In genomic region chr2:39506215-39506614, GRCh38 we compare ENCODE assay signal across 20 cellular contexts.
DNase-seq lines count a peak whose midpoint lies in the region; ATAC-seq and TF ChIP-seq lines count a peak whose summit lies in the region.
"Had no signal": no experiment of that assay in that cellular context is flagged by ENCODE, and none has a peak within 500 bp of the region (broad histone marks: within the 10 kb centered on the region; RNA-seq: fewer than 3 reads in every experiment).

No MANE protein-coding gene starts in this region.

- H3K4me3 ChIP-seq in adipocyte (ENCODE audit: low read length) (no peak overlapping the region), skeletal muscle satellite cell (ENCODE audit: low read length) (no peak overlapping the region), gastroesophageal sphincter (no peak overlapping the region)
- H3K4me3 ChIP-seq: breast epithelium, gastrocnemius medialis, SJCRH30 had no signal

- no peak for TF ChIP-seq POLR2A in gastroesophageal sphincter (IDR thresholded peaks at IDR 0.05)

- TF ChIP-seq CTCF in gastroesophageal sphincter (IDR thresholded peaks at IDR 0.05), result no peak

- H3K36me3 ChIP-seq in adipocyte (ENCODE audit: control insufficient read depth, insufficient read depth, low read length, severe bottlenecking) (no peaks in the 10 kb centered on the region), skeletal muscle satellite cell (ENCODE audit: insufficient read depth, low read length) (no peaks in the 10 kb centered on the region), gastroesophageal sphincter (no peaks in the 10 kb centered on the region)
- H3K36me3 ChIP-seq: breast epithelium, gastrocnemius medialis, SJCRH30 had no signal

- H3K9ac ChIP-seq in adipocyte (ENCODE audit: low read length) (peak overlapping the region; percentile 15), skeletal muscle satellite cell (ENCODE audit: low read depth, low read length) (peak overlapping the region; percentile 78)

- no peak for DNase-seq in adipocyte (ENCODE audit: low read depth)
- DNase-seq in mucosa of gallbladder (ENCODE audit: low spot score), result no peak
- DNase-seq in T-helper 2 cell, result no peak
- DNase-seq in NCI-H2029 treated with DMSO at 0.1 percent for 48 hours (lab: John Stamatoyannopoulos, UW), result no peak
- DNase-seq: DND-41; gastrocnemius medialis; Karpas-422; NCI-H1092 treated with DMSO at 0.1 percent for 48 hours; NCI-H2107; NCI-H526 treated with DMSO at 0.1 percent for 48 hours; nucleus accumbens; right cardiac atrium; SJCRH30; stimulated activated CD4-positive, alpha-beta T cell treated with anti-CD3 and anti-CD28 coated beads, Interleukin-1b, Interleukin-23, amount 100 ng/mL, for 48 hours; stimulated activated naive CD8-positive, alpha-beta T cell treated with anti-CD3 and anti-CD28 coated beads, Interleukin-15, Interleukin-2, amounts not matched to agents 100 U/mL and 50 U/mL, for 24 hours had no signal

- no peaks in the 10 kb centered on the region for H3K9me3 ChIP-seq in adipocyte (ENCODE audit: control insufficient read depth, low read length)
- no peaks in the 10 kb centered on the region for H3K9me3 ChIP-seq in skeletal muscle satellite cell (replicated peaks; ENCODE audit: low read length)
- H3K9me3 ChIP-seq in gastroesophageal sphincter, result no peaks in the 10 kb centered on the region
- H3K9me3 ChIP-seq: breast epithelium, gastrocnemius medialis, SJCRH30 had no signal

- H3K27me3 ChIP-seq in adipocyte (replicated peaks; ENCODE audit: control insufficient read depth, insufficient read depth, low read length) (no peaks in the 10 kb centered on the region), skeletal muscle satellite cell (ENCODE audit: control insufficient read depth, insufficient read depth, low read length) (no peaks in the 10 kb centered on the region), gastroesophageal sphincter (no peaks in the 10 kb centered on the region)
- H3K27me3 ChIP-seq: breast epithelium, gastrocnemius medialis, SJCRH30 had no signal

- H3K27ac ChIP-seq in gastroesophageal sphincter, result no peak overlapping the region
- H3K27ac ChIP-seq: breast epithelium, gastrocnemius medialis, SJCRH30 had no signal

- peaks cover 53% of the 10 kb centered on the region for H3K4me1 ChIP-seq in adipocyte (ENCODE audit: control insufficient read depth, insufficient read depth, low read length)
- peaks cover 45% of the 10 kb centered on the region for H3K4me1 ChIP-seq in skeletal muscle satellite cell (ENCODE audit: control insufficient read depth, insufficient read depth, low read length)
- H3K4me1 ChIP-seq in gastroesophageal sphincter, result peaks cover 13 to 50% (median 24%) of the 10 kb centered on the region in 3 donors
- H3K4me1 ChIP-seq: breast epithelium had no signal

- no peak overlapping the region for H3K4me2 ChIP-seq in skeletal muscle satellite cell (ENCODE audit: low read length)

- 64 to 87% methylated on average over 2 of the region's 2 CpGs for WGBS in gastroesophageal sphincter (ENCODE audit: low coverage in 1 of 2), 2 donors

- ATAC-seq in GM18907 (IDR thresholded peaks at IDR 0.05; ENCODE audit: unreplicated experiment), result peak; percentile 80
- peak; percentile 73 for ATAC-seq in HG02981 (IDR thresholded peaks at IDR 0.05; ENCODE audit: unreplicated experiment)
- no peak for ATAC-seq in gastroesophageal sphincter
- ATAC-seq: gastrocnemius medialis; right cardiac atrium; stimulated activated naive CD8-positive, alpha-beta T cell treated with anti-CD3 and anti-CD28 coated beads, Interleukin-15, Interleukin-2, amounts not matched to agents 100 U/mL and 50 U/mL, for 24 hours had no signal

- no peak for TF ChIP-seq EP300 in gastroesophageal sphincter (IDR thresholded peaks at IDR 0.05)
